Comparison of ENCODE assay signal across 27 cellular contexts in the genomic region with DNA sequence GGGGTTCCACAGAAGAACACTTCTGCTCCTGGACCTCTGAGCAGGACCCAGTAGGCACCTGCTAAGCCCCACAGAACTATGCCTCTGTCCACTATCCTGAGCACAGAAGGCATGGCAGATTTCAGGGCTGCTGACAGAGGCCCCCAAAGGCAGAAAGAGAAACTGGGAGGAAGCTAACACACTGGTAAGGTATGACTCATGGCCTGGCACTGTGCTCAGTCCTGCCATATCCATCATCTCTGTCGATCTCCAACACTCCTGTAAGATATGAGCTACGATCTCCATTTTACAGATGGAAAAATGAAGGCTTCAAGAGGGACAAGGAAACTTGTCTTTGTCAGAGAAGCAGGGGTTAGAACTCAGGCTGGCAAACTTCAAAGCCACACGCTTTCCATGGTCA.
DNase-seq lines count a peak whose midpoint lies in the region; ATAC-seq, FAIRE-seq and TF ChIP-seq lines count a peak whose summit lies in the region.
"Had no signal": no experiment of that assay in that cellular context is flagged by ENCODE, and none has a peak within 500 bp of the region (broad histone marks: within the 10 kb centered on the region; RNA-seq: fewer than 3 reads in every experiment).

No MANE protein-coding gene starts in this region.

- no peak overlapping the region for H2AFZ ChIP-seq in H9 (ENCODE audit: low read length)

- no peak for TF ChIP-seq EP300 in sigmoid colon (IDR thresholded peaks at IDR 0.05)

- no peak overlapping the region for H2AK5ac ChIP-seq in H9 (ENCODE audit: insufficient read length, low read length)

- H3K27ac Mint-ChIP-seq in H9: no peak overlapping the region
- H3K27ac Mint-ChIP-seq: B cell; CD8-positive, alpha-beta T cell had no signal

- H4K8ac ChIP-seq in H9 (replicated peaks; ENCODE audit: insufficient read length, low read depth, low read length): no peak overlapping the region

- no peaks in the 10 kb centered on the region for H3K79me1 ChIP-seq in H9 (ENCODE audit: insufficient read depth, low read depth, low read length, poor library complexity, severe bottlenecking)

- H3T11ph ChIP-seq in H9 (ENCODE audit: low read length): no peak overlapping the region

- H3K56ac ChIP-seq in H9 (ENCODE audit: insufficient read length, low read depth, low read length): no peak overlapping the region

- no peak for TF ChIP-seq CTCF in H9 (conservative IDR thresholded peaks at IDR 0.05)
- no peak for TF ChIP-seq CTCF in coronary artery (IDR thresholded peaks at IDR 0.05)
- TF ChIP-seq CTCF in sigmoid colon (IDR thresholded peaks at IDR 0.05): no peak

- H3K4me2 ChIP-seq in H9 (ENCODE audit: insufficient read depth, insufficient read length, low read length): no peak overlapping the region

- H3K4me1 ChIP-seq in H9 (ENCODE audit: insufficient read depth, low read length): no peaks in the 10 kb centered on the region
- H3K4me1 ChIP-seq in sigmoid colon: no peaks in the 10 kb centered on the region
- H3K4me1 ChIP-seq: Caco-2, SJCRH30 had no signal

- H3K14ac ChIP-seq in H9 (ENCODE audit: insufficient read depth, low read length): no peak overlapping the region

- TF ChIP-seq POLR2A in sigmoid colon (IDR thresholded peaks at IDR 0.05): no peak

- no peak overlapping the region for H4K91ac ChIP-seq in H9 (ENCODE audit: insufficient read length, low read depth, low read length)

- WGBS in H9 (ENCODE audit: extremely low coverage, insufficient read length, low lambda C conversion rate): no CpG with 5 or more reads among the region's 3 CpGs
- 71 to 83% methylated on average over 3 of the region's 3 CpGs for WGBS in sigmoid colon, 2 donors

- H3K36me3 ChIP-seq in sigmoid colon: no peaks in the 10 kb centered on the region
- H3K36me3 ChIP-seq: SJCRH30 had no signal

- intact Hi-C loops in sigmoid colon (cut with DNase I): no loop called here

- H2BK20ac ChIP-seq in H9 (ENCODE audit: low read depth, low read length, poor library complexity, severe bottlenecking): no peak overlapping the region

- no peak overlapping the region for H2BK5ac ChIP-seq in H9 (ENCODE audit: insufficient read length, low read length)

- H3K4me3 ChIP-seq in coronary artery (no peak overlapping the region), sigmoid colon (no peak overlapping the region)
- H3K4me3 ChIP-seq: GM12878, SJCRH30 had no signal

- ATAC-seq in GM19467 (IDR thresholded peaks at IDR 0.05; ENCODE audit: unreplicated experiment): no peak
- ATAC-seq: CD8-positive, alpha-beta T cell; GM12878; HCT116; Right ventricle myocardium inferior; SK-N-SH treated with all-trans-retinoic acid at 6 μM for 48 hours had no signal

- no peak for FAIRE-seq in GM19239 (lab: Jason Lieb, UNC)
- FAIRE-seq: G401.6, GM12878, H1, RCC 7860 had no signal

- H3K36me3 Mint-ChIP-seq in H9 (ENCODE audit: insufficient read depth in 1 of 3, low read depth in 3 of 3): no peaks in the 10 kb centered on the region
- H3K36me3 Mint-ChIP-seq: CD8-positive, alpha-beta T cell had no signal

- H3K4ac ChIP-seq in H9 (ENCODE audit: low read depth, low read length): no peak overlapping the region

- H3K4me3 Mint-ChIP-seq in H9: no peak overlapping the region
- H3K4me3 Mint-ChIP-seq: B cell; CD8-positive, alpha-beta T cell had no signal

- no peaks in the 10 kb centered on the region for H3K27me3 ChIP-seq in H9 (ENCODE audit: insufficient read depth, low read length)
- no peaks in the 10 kb centered on the region for H3K27me3 ChIP-seq in sigmoid colon
- H3K27me3 ChIP-seq: SJCRH30 had no signal

- peak; percentile 52 for DNase-seq in A172 (ENCODE audit: low spot score)
- peak; percentile 7 for DNase-seq in H9
- DNase-seq in coronary artery (ENCODE audit: low spot score): peak; percentile 45
- DNase-seq in sigmoid colon: peak; percentile 18
- DNase-seq in GM19239 (ENCODE audit: insufficient read length, low spot score): no peak
- DNase-seq in NCI-H2081 treated with DMSO at 0.1 percent for 48 hours (lab: John Stamatoyannopoulos, UW): no peak
- DNase-seq: Caco-2; CD8-positive, alpha-beta T cell; NCI-H1092; NCI-H1417 treated with DMSO at 0.1 percent for 48 hours; NCI-H1694 treated with DMSO at 0.1 percent for 48 hours; NCI-H2171 treated with DMSO at 0.1 percent for 48 hours; NCI-H345; NCI-H510A treated with DMSO at 0.1 percent for 48 hours; NCI-H748 treated with DMSO at 0.1 percent for 48 hours; SJCRH30 had no signal

- H3K18ac ChIP-seq in H9 (ENCODE audit: insufficient read length, low read depth, low read length): no peak overlapping the region

- H2BK12ac ChIP-seq in H9 (ENCODE audit: insufficient read length, low read depth, low read length): no peak overlapping the region

- no peaks in the 10 kb centered on the region for H3K9me3 ChIP-seq in H9 (ENCODE audit: control insufficient read depth, low read depth, low read length)
- H3K9me3 ChIP-seq in sigmoid colon: no peaks in the 10 kb centered on the region
- H3K9me3 ChIP-seq: Caco-2, SJCRH30 had no signal

- no peak overlapping the region for H4K5ac ChIP-seq in H9 (ENCODE audit: insufficient read length, low read depth, low read length)

- H2BK120ac ChIP-seq in H9 (ENCODE audit: low read depth, low read length, poor library complexity, severe bottlenecking): no peak overlapping the region

- peaks cover 14% of the 10 kb centered on the region for H3K27me3 Mint-ChIP-seq in H9 (ENCODE audit: low read depth)

- no peaks in the 10 kb centered on the region for H3K79me2 ChIP-seq in H9 (ENCODE audit: insufficient read depth, low read length)

- H2BK15ac ChIP-seq in H9 (ENCODE audit: low read depth, low read length): no peak overlapping the region

- H3K9ac ChIP-seq in H9 (ENCODE audit: extremely low read depth, insufficient read length, low read length): no peak overlapping the region

- H3K4me1 Mint-ChIP-seq in H9: peaks cover 3 to 10% of the 10 kb centered on the region in 2 experiments; a peak in 3 of 4 replicates
- H3K4me1 Mint-ChIP-seq: B cell had no signal

- H3K27ac ChIP-seq in H9 (ENCODE audit: insufficient read length, low read depth, low read length) (no peak overlapping the region), coronary artery (no peak overlapping the region), sigmoid colon (no peak overlapping the region)
- H3K27ac ChIP-seq: C4-2B, HL-60, SJCRH30 had no signal

- no peaks in the 10 kb centered on the region for H4K20me1 ChIP-seq in H9 (ENCODE audit: control insufficient read depth, insufficient read depth, insufficient read length)

- H3K23me2 ChIP-seq in H9 (ENCODE audit: insufficient read length, low read depth, low read length, poor library complexity, severe bottlenecking): no peaks in the 10 kb centered on the region

- no peaks in the 10 kb centered on the region for H3K9me3 Mint-ChIP-seq in H9
- H3K9me3 Mint-ChIP-seq: CD8-positive, alpha-beta T cell had no signal

- no peak overlapping the region for H3K23ac ChIP-seq in H9 (ENCODE audit: insufficient read length, low read depth, low read length)

Comparison
In these comparisons a context has a peak if more than half of its experiments do, and no peak if none do; other contexts are left out.
1. DNase-seq: peak in A172 (single experiment), H9 (single experiment), coronary artery (single experiment) and sigmoid colon (single experiment); none in GM19239 (single experiment) and NCI-H2081 treated with DMSO at 0.1 percent for 48 hours (single experiment).